In genomic region chr11:3643102-3643546, GRCh38 we compare ENCODE assay signal across 12 cellular contexts. TPM values are rescaled to one million over a fixed set of nuclear protein-coding genes. Genes with fewer than 3 reads are reported as not detected.
DNase-seq lines count a peak whose midpoint lies in the region; ATAC-seq and TF ChIP-seq lines count a peak whose summit lies in the region.
"Not testable (repeated sequence)": the region's sequence is repeated elsewhere in the genome, so short reads cannot be mapped to it uniquely, and the experiment has no call there.
"Had no signal": no experiment of that assay in that cellular context is flagged by ENCODE, and none has a peak within 500 bp of the region (broad histone marks: within the 10 kb centered on the region; RNA-seq: fewer than 3 reads in every experiment).

No MANE protein-coding gene starts in this region.

- not testable (repeated sequence) for H3K27ac Mint-ChIP-seq in WTC11; chondrocyte (ENCODE audit: unreplicated experiment); neural progenitor cell; stimulated activated memory B cell treated with anti-CD40 and anti-IgM and Interleukin-4, amounts not matched to agents 10 μg/mL and 1 μg/mL and 100 μg/mL, for 72 hours

- not testable (repeated sequence) for H3K27ac ChIP-seq in BLaER1 treated with 17β-estradiol and CSF1 and Interleukin-3, amounts not matched to agents 10 nM and 100 nM; left lung
- peak overlapping the region in 8 of 10 donors; percentile 63 to 86 (median 78) for H3K27ac ChIP-seq in heart right ventricle
- peak overlapping the region; percentile 86 for H3K27ac ChIP-seq in neural progenitor cell

- peaks cover 30% of the 10 kb centered on the region for H3K27me3 Mint-ChIP-seq in WTC11 (ENCODE audit: low read depth)
- H3K27me3 Mint-ChIP-seq in chondrocyte (ENCODE audit: low read depth): peaks cover 10% of the 10 kb centered on the region
- H3K27me3 Mint-ChIP-seq in neural progenitor cell (ENCODE audit: insufficient read depth, low read depth): not testable (repeated sequence)
- peaks cover 78% of the 10 kb centered on the region for H3K27me3 Mint-ChIP-seq in stimulated activated memory B cell treated with anti-CD40 and anti-IgM and Interleukin-4, amounts not matched to agents 10 μg/mL and 1 μg/mL and 100 μg/mL, for 72 hours

- not testable (repeated sequence) for ATAC-seq in WTC11; heart right ventricle; stimulated activated memory B cell treated with anti-CD40 and anti-IgM and Interleukin-4, amounts not matched to agents 10 μg/mL and 1 μg/mL and 100 μg/mL, for 72 hours
- peak; percentile 7 for ATAC-seq in left lung

- POLR2A ChIA-PET in WTC11 (lab: Charles Lee): not testable (repeated sequence)

- peaks cover 8 to 32% (median 22%) of the 10 kb centered on the region in 10 experiments; a peak in 18 of 20 replicates for H3K4me1 ChIP-seq in BLaER1 treated with 17β-estradiol and CSF1 and Interleukin-3, amounts not matched to agents 10 nM and 100 nM
- H3K4me1 ChIP-seq in heart right ventricle (peaks cover 3 to 34% (median 19%) of the 10 kb centered on the region in 9 donors), left lung (peaks cover 14 to 17% of the 10 kb centered on the region in 2 donors)
- H3K4me1 ChIP-seq in neural progenitor cell: not testable (repeated sequence)

- H3K27me3 ChIP-seq in BLaER1 treated with 17β-estradiol and CSF1 and Interleukin-3, amounts not matched to agents 10 nM and 100 nM: peaks cover 21 to 27% (median 25%) of the 10 kb centered on the region in 11 experiments
- H3K27me3 ChIP-seq in heart right ventricle: peaks cover 0 to 39% (median 0%) of the 10 kb centered on the region in 7 donors
- H3K27me3 ChIP-seq in left lung: peaks cover 0 to 45% of the 10 kb centered on the region in 2 donors
- not testable (repeated sequence) for H3K27me3 ChIP-seq in neural progenitor cell

- H3K4me2 ChIP-seq in BLaER1 treated with 17β-estradiol and CSF1 and Interleukin-3, amounts not matched to agents 10 nM and 100 nM: peak overlapping the region; percentile 78 to 95 (median 90); a peak in 21 of 22 replicates
- peak overlapping the region; percentile 77 for H3K4me2 ChIP-seq in neural progenitor cell

- H2AFZ ChIP-seq in neural progenitor cell (replicated peaks): peak overlapping the region; percentile 81

- TF ChIP-seq CTCF in HFF-Myc (IDR thresholded peaks at IDR 0.05; ENCODE audit: low read depth, low read length, missing control alignments); WTC11 (IDR thresholded peaks at IDR 0.05); chondrocyte (IDR thresholded peaks at IDR 0.05); heart right ventricle (IDR thresholded peaks at IDR 0.05); left lung (IDR thresholded peaks at IDR 0.05); neural progenitor cell (IDR thresholded peaks at IDR 0.05): not testable (repeated sequence)

- CTCF ChIA-PET in WTC11 (lab: Charles Lee): interaction anchor here (0.5 to 1.1 kb wide), 9 partner anchors 28 to 235 kb away, joined by 3 to 4 read pairs (median 3); partner anchors contain the start of genes CHRNA10 and PGAP2

- WGBS in heart right ventricle, 2 donors: 34 to 37% methylated on average over 11 of the region's 11 CpGs

- H3K36me3 ChIP-seq in BLaER1 treated with 17β-estradiol and CSF1 and Interleukin-3, amounts not matched to agents 10 nM and 100 nM; heart right ventricle; left lung; neural progenitor cell: not testable (repeated sequence)

- H3K36me3 Mint-ChIP-seq in WTC11: peaks cover 17% of the 10 kb centered on the region
- H3K36me3 Mint-ChIP-seq in chondrocyte (ENCODE audit: low read depth); neural progenitor cell; stimulated activated memory B cell treated with anti-CD40 and anti-IgM and Interleukin-4, amounts not matched to agents 10 μg/mL and 1 μg/mL and 100 μg/mL, for 72 hours: not testable (repeated sequence)

- H3K9ac ChIP-seq in BLaER1 treated with 17β-estradiol and CSF1 and Interleukin-3, amounts not matched to agents 10 nM and 100 nM: peak overlapping the region in 4 of 11 experiments; percentile 71 to 80 (median 76); a peak in 6 of 22 replicates
- not testable (repeated sequence) for H3K9ac ChIP-seq in neural progenitor cell

- intact Hi-C loops in heart right ventricle (cut with DNase I); left lung (cut with DNase I): not testable (repeated sequence)

- H4K20me1 ChIP-seq in BLaER1 treated with 17β-estradiol and CSF1 and Interleukin-3, amounts not matched to agents 10 nM and 100 nM; neural progenitor cell (ENCODE audit: low read depth): not testable (repeated sequence)

- H3K9me3 Mint-ChIP-seq in WTC11: peaks cover 20% of the 10 kb centered on the region
- not testable (repeated sequence) for H3K9me3 Mint-ChIP-seq in chondrocyte (ENCODE audit: low read depth); neural progenitor cell; stimulated activated memory B cell treated with anti-CD40 and anti-IgM and Interleukin-4, amounts not matched to agents 10 μg/mL and 1 μg/mL and 100 μg/mL, for 72 hours

- H3K4me3 Mint-ChIP-seq in WTC11 (peak overlapping the region; percentile 84), chondrocyte (ENCODE audit: unreplicated experiment) (peak overlapping the region; percentile 78), neural progenitor cell (peak overlapping the region; percentile 90)
- H3K4me3 Mint-ChIP-seq in stimulated activated memory B cell treated with anti-CD40 and anti-IgM and Interleukin-4, amounts not matched to agents 10 μg/mL and 1 μg/mL and 100 μg/mL, for 72 hours: peak overlapping the region; percentile 64

- peaks cover 17% of the 10 kb centered on the region for H3F3A ChIP-seq in neural progenitor cell (ENCODE audit: low read depth)

- peaks cover 10% of the 10 kb centered on the region for H3K4me1 Mint-ChIP-seq in WTC11
- peaks cover 16% of the 10 kb centered on the region for H3K4me1 Mint-ChIP-seq in chondrocyte (ENCODE audit: low read depth)
- not testable (repeated sequence) for H3K4me1 Mint-ChIP-seq in neural progenitor cell; stimulated activated memory B cell treated with anti-CD40 and anti-IgM and Interleukin-4, amounts not matched to agents 10 μg/mL and 1 μg/mL and 100 μg/mL, for 72 hours

- not testable (repeated sequence) for H3K79me2 ChIP-seq in neural progenitor cell (ENCODE audit: low read depth)

- DNase-seq in HFF-Myc (ENCODE audit: extremely low read depth, low read depth); WTC11 (ENCODE audit: low spot score); chondrocyte (ENCODE audit: low spot score); heart right ventricle; left lung: not testable (repeated sequence)
- DNase-seq in neural progenitor cell (ENCODE audit: low spot score): peak; percentile 36

- H3K9me3 ChIP-seq in BLaER1 treated with 17β-estradiol and CSF1 and Interleukin-3, amounts not matched to agents 10 nM and 100 nM (replicated peaks in 1 of 11): peaks cover 7 to 35% (median 20%) of the 10 kb centered on the region in 11 experiments; a peak in 19 of 22 replicates
- not testable (repeated sequence) for H3K9me3 ChIP-seq in heart right ventricle; left lung; neural progenitor cell (ENCODE audit: low read depth)

- peak overlapping the region in 1 of 10 experiments; percentile 64; a peak in 2 of 20 replicates for H3K4me3 ChIP-seq in BLaER1 treated with 17β-estradiol and CSF1 and Interleukin-3, amounts not matched to agents 10 nM and 100 nM
- H3K4me3 ChIP-seq in HFF-Myc (replicated peaks; ENCODE audit: low read depth, low read length): peak overlapping the region; percentile 48; the same call in 1 of the 2 replicates
- peak overlapping the region in 9 of 10 donors; percentile 42 to 72 (median 67) for H3K4me3 ChIP-seq in heart right ventricle
- H3K4me3 ChIP-seq in left lung: not testable (repeated sequence)
- H3K4me3 ChIP-seq in neural progenitor cell: peak overlapping the region; percentile 60

TF ChIP-seq in WTC11, 78 proteins besides CTCF, POLR2A, EP300 and RAD21:
- TF ChIP-seq ZNF317 (CRISPR knock-in tag; IDR thresholded peaks at IDR 0.05; ENCODE audit: borderline replicate concordance, low read depth): peak; percentile 78

RNA-seq across cellular contexts. Expression of gene ART5, which starts 1.3 kb away (rescaled TPM):
- total RNA-seq in WTC11 (2021) (4.5 to 8.7 TPM (median 8.1 TPM) in 3 replicates), chondrocyte (0.44 to 0.72 TPM (median 0.67 TPM) in 3 replicates), heart right ventricle (1 to 10 TPM in 6 of 10 donors, under 1 TPM in 4; 0.42 to 6.5 (median 1.5) TPM), left lung (under 1 TPM; 0.24 to 0.87 TPM), neural progenitor cell (ENCODE audit: low replicate concordance) (8.5 and 12.0 TPM in 2 replicates)
- 1 to 10 TPM in 1 of 2 donors, under 1 TPM in 1; 0.72 to 2.1 TPM for polyA plus RNA-seq in heart right ventricle
- total RNA-seq: activated CD8-positive, alpha-beta memory T cell treated with anti-CD3 and anti-CD28 coated beads, Interleukin-2, amount 10 ng/mL, durations not matched to agents 7 days and 5 days; cerebellum; frontal cortex had no signal

RNA-seq across cellular contexts. Expression of gene ART1, which starts 1.8 kb away (rescaled TPM):
- total RNA-seq in WTC11 (2021): not detected in 3 replicates
- total RNA-seq in chondrocyte: not detected in 3 replicates
- total RNA-seq in heart right ventricle: 1 to 10 TPM in 5 of 10 donors, under 1 TPM in 3, not detected in 2; 0.22 to 2.8 (median 1.4) TPM
- polyA plus RNA-seq in heart right ventricle: under 1 TPM in 1 of 2 donors, not detected in 1; 0.03 TPM
- total RNA-seq in left lung: under 1 TPM in 1 of 2 donors, not detected in 1; 0.55 TPM
- not detected in 2 replicates for total RNA-seq in neural progenitor cell (ENCODE audit: low replicate concordance)
- total RNA-seq: activated CD8-positive, alpha-beta memory T cell treated with anti-CD3 and anti-CD28 coated beads, Interleukin-2, amount 10 ng/mL, durations not matched to agents 7 days and 5 days; cerebellum; frontal cortex; omental fat pad had no signal

RNA-seq across cellular contexts. Expression of gene CHRNA10, which starts 28.1 kb away (rescaled TPM):
- total RNA-seq in WTC11 (2021) (0.46 to 1.7 TPM (median 0.73 TPM) in 3 replicates), chondrocyte (0.75 to 1.2 TPM (median 0.79 TPM) in 3 replicates), heart right ventricle (1 to 10 TPM in 2 of 10 donors, under 1 TPM in 8; 0.24 to 1.6 (median 0.51) TPM), left lung (1 to 10 TPM in 1 of 2 donors, under 1 TPM in 1; 0.67 to 1.5 TPM), neural progenitor cell (ENCODE audit: low replicate concordance) (0.21 and 0.62 TPM in 2 replicates)
- polyA plus RNA-seq in heart right ventricle: under 1 TPM; 0.42 to 0.95 TPM
